Comparison of ENCODE assay signal across 34 cellular contexts in the genomic region with DNA sequence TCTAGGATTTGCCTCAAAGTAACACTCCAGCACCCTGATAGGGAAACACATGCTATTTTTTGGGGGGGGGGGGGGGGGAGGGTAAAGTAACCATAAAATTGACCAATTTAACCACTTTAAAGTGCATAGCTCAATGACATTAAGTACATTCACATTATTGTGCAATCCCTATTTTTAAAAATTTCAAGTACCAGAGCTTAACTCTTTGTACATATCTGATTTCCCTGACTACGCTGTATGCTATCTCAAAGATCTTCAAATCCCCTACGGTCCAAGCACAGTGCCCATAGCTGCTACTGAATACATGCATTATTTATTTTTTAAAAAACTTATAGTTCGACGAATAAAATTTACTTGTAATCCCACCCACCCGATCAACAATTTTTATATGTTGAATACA.
"Had no signal": no experiment of that assay in that cellular context is flagged by ENCODE, and none has a peak within 500 bp of the region (broad histone marks: within the 10 kb centered on the region; RNA-seq: fewer than 3 reads in every experiment).

No MANE protein-coding gene starts in this region.

- H3K4me3 ChIP-seq: coronary artery, esophagus muscularis mucosa, gastrocnemius medialis, heart left ventricle had no signal

- ATAC-seq: activated T-cell treated with anti-CD3 and anti-CD28 coated beads, Interleukin-2, amount 50 U/mL, for 4 hours; activated T-helper 17 cell treated with anti-CD3 and anti-CD28 coated beads, Interleukin-2, amount 50 U/mL, for 72 hours; effector memory CD8-positive, alpha-beta T cell; foreskin keratinocyte; gastrocnemius medialis; heart left ventricle had no signal

- H3K27ac Mint-ChIP-seq: activated CD4-positive, alpha-beta memory T cell treated with anti-CD3 and anti-CD28 coated beads, Interleukin-2, amount 10 ng/mL, durations not matched to agents 7 days and 5 days; activated CD4-positive, alpha-beta T cell treated with anti-CD3 and anti-CD28 coated beads, Interleukin-2, amount 10 ng/mL, durations not matched to agents 7 days and 5 days; activated T-helper 17 cell treated with anti-CD3 and anti-CD28 coated beads, Interleukin-2, amount 50 U/mL, for 72 hours; dendritic cell treated with granulocyte-macrophage colony-stimulating factor and Interleukin-4, amounts not matched to agents 40 ng/mL and 50 ng/mL, for 4 days; effector memory CD8-positive, alpha-beta T cell; WTC11 had no signal

- H3K9me3 ChIP-seq: esophagus muscularis mucosa, gastrocnemius medialis, heart left ventricle had no signal

- FAIRE-seq: astrocyte, bronchial epithelial cell, TTC549 had no signal

- H3K27ac ChIP-seq: brain microvascular endothelial cell, coronary artery, esophagus muscularis mucosa, foreskin keratinocyte, gastrocnemius medialis, heart left ventricle, VCaP had no signal

- H3K4me1 ChIP-seq: esophagus muscularis mucosa, foreskin keratinocyte, gastrocnemius medialis, heart left ventricle had no signal

- H3K9me3 Mint-ChIP-seq: activated CD4-positive, alpha-beta memory T cell treated with anti-CD3 and anti-CD28 coated beads, Interleukin-2, amount 10 ng/mL, durations not matched to agents 7 days and 5 days; activated CD4-positive, alpha-beta T cell treated with anti-CD3 and anti-CD28 coated beads, Interleukin-2, amount 10 ng/mL, durations not matched to agents 7 days and 5 days; activated T-cell treated with anti-CD3 and anti-CD28 coated beads, Interleukin-2, amount 50 U/mL, for 4 hours; activated T-helper 17 cell treated with anti-CD3 and anti-CD28 coated beads, Interleukin-2, amount 50 U/mL, for 72 hours; central memory CD8-positive, alpha-beta T cell; dendritic cell treated with granulocyte-macrophage colony-stimulating factor and Interleukin-4, amounts not matched to agents 40 ng/mL and 50 ng/mL, for 4 days; effector memory CD8-positive, alpha-beta T cell; WTC11 had no signal

- H3K27me3 ChIP-seq: brain microvascular endothelial cell, esophagus muscularis mucosa, foreskin keratinocyte, gastrocnemius medialis, heart left ventricle had no signal

- H3K4me3 Mint-ChIP-seq: activated CD4-positive, alpha-beta memory T cell treated with anti-CD3 and anti-CD28 coated beads, Interleukin-2, amount 10 ng/mL, durations not matched to agents 7 days and 5 days; activated CD4-positive, alpha-beta T cell treated with anti-CD3 and anti-CD28 coated beads, Interleukin-2, amount 10 ng/mL, durations not matched to agents 7 days and 5 days; activated naive CD8-positive, alpha-beta T cell; activated T-cell treated with anti-CD3 and anti-CD28 coated beads, Interleukin-2, amount 50 U/mL, for 4 hours; activated T-helper 17 cell treated with anti-CD3 and anti-CD28 coated beads, Interleukin-2, amount 50 U/mL, for 72 hours; central memory CD8-positive, alpha-beta T cell; dendritic cell treated with granulocyte-macrophage colony-stimulating factor and Interleukin-4, amounts not matched to agents 40 ng/mL and 50 ng/mL, for 4 days; effector memory CD8-positive, alpha-beta T cell; WTC11 had no signal

- H3K27me3 Mint-ChIP-seq: activated CD4-positive, alpha-beta T cell treated with anti-CD3 and anti-CD28 coated beads, Interleukin-2, amount 10 ng/mL, durations not matched to agents 7 days and 5 days; activated naive CD8-positive, alpha-beta T cell had no signal

- DNase-seq: activated CD4-positive, alpha-beta memory T cell treated with anti-CD3 and anti-CD28 coated beads, Interleukin-2, amount 10 ng/mL, durations not matched to agents 7 days and 5 days; activated CD4-positive, alpha-beta T cell treated with anti-CD3 and anti-CD28 coated beads for 1 hour; activated CD4-positive, alpha-beta T cell treated with anti-CD3 and anti-CD28 coated beads for 4 hours; activated CD4-positive, alpha-beta T cell treated with anti-CD3 and anti-CD28 coated beads, Interleukin-2, amount 10 ng/mL, durations not matched to agents 7 days and 5 days; activated CD4-positive, alpha-beta T cell treated with anti-CD3 and anti-CD28 coated beads, Interleukin-2, amount 50 U/mL, for 4 hours; activated CD8-positive, alpha-beta memory T cell treated with anti-CD3 and anti-CD28 coated beads, Interleukin-2, amount 50 U/mL, for 48 hours; activated effector memory CD4-positive, alpha-beta T cell treated with Interleukin-2 at 50 U/mL for 16 hours; activated gamma-delta T cell treated with Interleukin-2 at 50 U/mL for 16 hours; activated naive CD4-positive, alpha-beta T cell treated with anti-CD3 and anti-CD28 coated beads, Interleukin-2, amount 50 U/mL, for 16 hours; activated naive CD4-positive, alpha-beta T cell treated with Interleukin-2 at 50 U/mL for 16 hours; activated T-cell treated with anti-CD3 and anti-CD28 coated beads for 4 hours; activated T-cell treated with anti-CD3 and anti-CD28 coated beads, Interleukin-2, amount 50 U/mL, for 4 hours; amniotic stem cell; anterior cingulate cortex; brain microvascular endothelial cell; effector CD4-positive, alpha-beta T cell; effector memory CD8-positive, alpha-beta T cell; erythroblast; foreskin keratinocyte; gastrocnemius medialis; glutamatergic neuron; heart left ventricle; T-helper 2 cell had no signal

- H3K4me1 Mint-ChIP-seq: activated CD4-positive, alpha-beta memory T cell treated with anti-CD3 and anti-CD28 coated beads, Interleukin-2, amount 10 ng/mL, durations not matched to agents 7 days and 5 days; activated CD4-positive, alpha-beta T cell treated with anti-CD3 and anti-CD28 coated beads, Interleukin-2, amount 10 ng/mL, durations not matched to agents 7 days and 5 days; activated T-helper 17 cell treated with anti-CD3 and anti-CD28 coated beads, Interleukin-2, amount 50 U/mL, for 72 hours; central memory CD8-positive, alpha-beta T cell had no signal
